Comparison of ENCODE assay signal across 11 cellular contexts in genomic region chr1:110336300-110337039, GRCh38. TPM values are rescaled to one million over a fixed set of nuclear protein-coding genes. Genes with fewer than 3 reads are reported as not detected.
DNase-seq lines count a peak whose midpoint lies in the region; ATAC-seq and TF ChIP-seq lines count a peak whose summit lies in the region.
"Had no signal": no experiment of that assay in that cellular context is flagged by ENCODE, and none has a peak within 500 bp of the region (broad histone marks: within the 10 kb centered on the region; RNA-seq: fewer than 3 reads in every experiment).

No MANE protein-coding gene starts in this region.

- no peak overlapping the region for H3K4me3 Mint-ChIP-seq in activated naive CD4-positive, alpha-beta T cell treated with anti-CD3 and anti-CD28 coated beads, Interleukin-2, amount 10 ng/mL, durations not matched to agents 7 days and 5 days
- H3K4me3 Mint-ChIP-seq in stimulated activated naive B cell treated with anti-CD40 and anti-IgM and Interleukin-4, amounts not matched to agents 10 μg/mL and 1 μg/mL and 100 μg/mL, for 72 hours: peak overlapping the region; percentile 3 to 66
- H3K4me3 Mint-ChIP-seq: GM23338 had no signal

- no peak for TF ChIP-seq CTCF in body of pancreas (IDR thresholded peaks at IDR 0.05)

- DNase-seq in activated naive CD4-positive, alpha-beta T cell treated with anti-CD3 and anti-CD28 coated beads, Interleukin-2, amount 10 ng/mL, durations not matched to agents 7 days and 5 days: no peak
- no peak for DNase-seq in activated naive CD4-positive, alpha-beta T cell treated with anti-CD3 and anti-CD28 coated beads, Interleukin-2, amount 50 U/mL, for 16 hours
- DNase-seq in NCI-H226 (peak; percentile 22), body of pancreas (peak in 2 of 4 donors; percentile 24)
- no peak for DNase-seq in stimulated activated naive B cell treated with anti-CD40 and anti-IgM and Interleukin-4, amounts not matched to agents 10 μg/mL and 1 μg/mL and 100 μg/mL, for 72 hours
- DNase-seq in effector CD8-positive, alpha-beta T cell (lab: John Stamatoyannopoulos, UW): no peak
- DNase-seq: caudate nucleus, GDM1 had no signal

- peaks cover 18% of the 10 kb centered on the region for H3K36me3 Mint-ChIP-seq in activated naive CD4-positive, alpha-beta T cell treated with anti-CD3 and anti-CD28 coated beads, Interleukin-2, amount 10 ng/mL, durations not matched to agents 7 days and 5 days
- H3K36me3 Mint-ChIP-seq in stimulated activated naive B cell treated with anti-CD40 and anti-IgM and Interleukin-4, amounts not matched to agents 10 μg/mL and 1 μg/mL and 100 μg/mL, for 72 hours: peaks cover 10 to 16% of the 10 kb centered on the region in 2 donors

- no peak for TF ChIP-seq POLR2A in body of pancreas (IDR thresholded peaks at IDR 0.05)

- WGBS in body of pancreas, 2 donors: 16 to 29% methylated on average over 1 of the region's 1 CpG

- no peaks in the 10 kb centered on the region for H3K9me3 Mint-ChIP-seq in activated naive CD4-positive, alpha-beta T cell treated with anti-CD3 and anti-CD28 coated beads, Interleukin-2, amount 10 ng/mL, durations not matched to agents 7 days and 5 days
- no peaks in the 10 kb centered on the region for H3K9me3 Mint-ChIP-seq in stimulated activated naive B cell treated with anti-CD40 and anti-IgM and Interleukin-4, amounts not matched to agents 10 μg/mL and 1 μg/mL and 100 μg/mL, for 72 hours

- H3K4me1 Mint-ChIP-seq in activated naive CD4-positive, alpha-beta T cell treated with anti-CD3 and anti-CD28 coated beads, Interleukin-2, amount 10 ng/mL, durations not matched to agents 7 days and 5 days: peaks cover 35% of the 10 kb centered on the region
- H3K4me1 Mint-ChIP-seq in stimulated activated naive B cell treated with anti-CD40 and anti-IgM and Interleukin-4, amounts not matched to agents 10 μg/mL and 1 μg/mL and 100 μg/mL, for 72 hours: peaks cover 20% of the 10 kb centered on the region in 2 donors

- CTCF ChIA-PET in activated naive CD4-positive, alpha-beta T cell treated with anti-CD3 and anti-CD28 coated beads, Interleukin-2, amount 10 ng/mL, durations not matched to agents 7 days and 5 days (lab: Charles Lee): interaction anchor here (1.1 to 6.1 kb wide), 3 partner anchors 124 to 140 kb away, joined by 3 to 49 read pairs (median 7); partner anchors contain the start of gene KCNC4

- no peaks in the 10 kb centered on the region for H3K27me3 ChIP-seq in body of pancreas

- peak overlapping the region in 3 of 4 donors; percentile 21 to 99 (median 96) for H3K27ac ChIP-seq in body of pancreas

- no peaks in the 10 kb centered on the region for H3K36me3 ChIP-seq in body of pancreas (replicated peaks in 1 of 2; ENCODE audit: insufficient read depth in 1 of 2, low read depth in 2 of 2)

- H3K4me3 ChIP-seq in body of pancreas: no peak overlapping the region

- intact Hi-C loops in body of pancreas (cut with DNase I): no loop called here

- H3K27me3 Mint-ChIP-seq in activated naive CD4-positive, alpha-beta T cell treated with anti-CD3 and anti-CD28 coated beads, Interleukin-2, amount 10 ng/mL, durations not matched to agents 7 days and 5 days: no peaks in the 10 kb centered on the region
- no peaks in the 10 kb centered on the region for H3K27me3 Mint-ChIP-seq in stimulated activated naive B cell treated with anti-CD40 and anti-IgM and Interleukin-4, amounts not matched to agents 10 μg/mL and 1 μg/mL and 100 μg/mL, for 72 hours

- no peak for ATAC-seq in body of pancreas
- ATAC-seq in stimulated activated naive B cell treated with anti-CD40 and anti-IgM and Interleukin-4, amounts not matched to agents 10 μg/mL and 1 μg/mL and 100 μg/mL, for 72 hours (replicated peaks): no peak
- ATAC-seq in GM18502 (IDR thresholded peaks at IDR 0.05; ENCODE audit: poor library complexity, unreplicated experiment): no peak
- no peak for ATAC-seq in GM21526 (IDR thresholded peaks at IDR 0.05; ENCODE audit: low FRiP score, unreplicated experiment)
- ATAC-seq: GM23338 had no signal

- H3K9me3 ChIP-seq in body of pancreas: no peaks in the 10 kb centered on the region

- peaks cover 40% of the 10 kb centered on the region for H3K4me1 ChIP-seq in body of pancreas

- H3K27ac Mint-ChIP-seq in activated naive CD4-positive, alpha-beta T cell treated with anti-CD3 and anti-CD28 coated beads, Interleukin-2, amount 10 ng/mL, durations not matched to agents 7 days and 5 days: peak overlapping the region; percentile 88
- peak overlapping the region; percentile 57 for H3K27ac Mint-ChIP-seq in stimulated activated naive B cell treated with anti-CD40 and anti-IgM and Interleukin-4, amounts not matched to agents 10 μg/mL and 1 μg/mL and 100 μg/mL, for 72 hours

RNA-seq across cellular contexts. Expression of gene RBM15, which starts 2.7 kb away (rescaled TPM):
- total RNA-seq in body of pancreas: 10 to 100 TPM; 21.4 to 25.9 TPM

RNA-seq across cellular contexts. Expression of gene SLC16A4, which starts 54.4 kb away (rescaled TPM):
- 1 to 10 TPM; 3.6 TPM for total RNA-seq in body of pancreas
